In the genomic region with DNA sequence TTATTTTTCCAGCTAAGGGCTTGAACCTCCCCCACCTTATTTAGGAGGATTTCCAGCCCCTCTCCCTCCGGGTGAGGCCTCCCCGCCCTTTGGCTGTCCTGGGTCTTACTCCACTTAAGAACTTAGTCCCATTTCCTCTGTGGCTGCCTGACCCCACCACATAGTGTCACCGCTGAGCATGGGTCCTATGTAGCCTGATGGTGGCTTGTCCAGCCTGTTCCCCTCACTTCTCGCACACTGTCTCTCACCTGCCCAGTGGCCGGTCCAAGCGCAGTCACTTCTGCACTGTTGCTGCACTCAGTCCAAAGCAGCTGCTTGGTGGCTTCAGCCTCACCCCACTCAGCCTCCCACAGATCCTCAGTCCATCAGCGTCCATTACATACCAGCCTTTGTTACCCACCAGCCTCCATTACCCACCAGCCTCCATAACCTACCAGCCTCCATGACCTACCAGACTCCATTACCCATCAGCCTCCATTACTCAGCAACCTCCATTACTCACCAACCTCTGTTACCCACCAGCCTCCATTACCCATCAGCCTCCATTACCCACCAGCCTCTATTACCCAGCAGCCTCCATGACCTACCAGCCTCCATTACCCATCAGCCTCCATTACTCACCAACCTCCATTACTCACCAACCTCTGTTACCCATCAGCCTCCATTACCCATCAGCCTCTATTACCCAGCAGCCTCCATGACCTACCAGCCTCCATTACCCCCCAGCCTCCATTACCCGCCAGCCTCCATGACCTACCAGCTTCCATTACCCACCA, we compare ENCODE assay signal across 17 cellular contexts.
DNase-seq lines count a peak whose midpoint lies in the region; ATAC-seq and TF ChIP-seq lines count a peak whose summit lies in the region.
"Had no signal": no experiment of that assay in that cellular context is flagged by ENCODE, and none has a peak within 500 bp of the region (broad histone marks: within the 10 kb centered on the region; RNA-seq: fewer than 3 reads in every experiment).

No MANE protein-coding gene starts in this region.

- H3K79me2 ChIP-seq in DND-41 (ENCODE audit: insufficient read depth, low read length) (no peaks in the 10 kb centered on the region), SK-N-SH (ENCODE audit: insufficient read depth) (no peaks in the 10 kb centered on the region)

- peaks cover 10% of the 10 kb centered on the region for H3K9me3 Mint-ChIP-seq in endodermal cell
- H3K9me3 Mint-ChIP-seq: activated B cell treated with CpG ODN at 0.5 μM for 24 hours; activated CD8-positive, alpha-beta T cell treated with anti-CD3 and anti-CD28 coated beads for 36 hours had no signal

- peak; percentile 2 for DNase-seq in DND-41
- peak; percentile 43 for DNase-seq in NB4 (ENCODE audit: low read depth)
- DNase-seq in endodermal cell, result peak; percentile 40
- peak; percentile 12 for DNase-seq in stimulated activated CD8-positive, alpha-beta memory T cell treated with anti-CD3 and anti-CD28 coated beads, Interleukin-4, amount 100 ng/mL, for 48 hours
- DNase-seq in SKM-1 treated with dmso at 0.1 percent for 144 hours (lab: John Stamatoyannopoulos, UW; ENCODE audit: unreplicated experiment), result no peak
- DNase-seq in SK-N-SH, result no peak
- DNase-seq: activated B cell treated with CpG ODN at 0.5 μM for 24 hours; activated CD8-positive, alpha-beta T cell treated with anti-CD3 and anti-CD28 coated beads for 36 hours; CD4-positive, alpha-beta memory T cell; DMS79 treated with DMSO at 0.1 percent for 48 hours; NCI-H524; retina; stimulated activated CD4-positive, alpha-beta T cell treated with anti-CD3 and anti-CD28 coated beads, Interleukin-12 subunit alpha, Interleukin-12 subunit beta, amount 100 ng/mL, for 4 hours had no signal

- H3K4me2 ChIP-seq in DND-41 (ENCODE audit: insufficient read depth, low read length), result no peak overlapping the region
- no peak overlapping the region for H3K4me2 ChIP-seq in SK-N-SH

- no peak for TF ChIP-seq POLR2A in NB4 (IDR thresholded peaks at IDR 0.05; ENCODE audit: extremely low read depth, insufficient read length)

- 93% methylated on average over 7 to 8 of the region's 8 CpGs for WGBS in endodermal cell (ENCODE audit: insufficient coverage in 1 of 2, insufficient read length in 1 of 2), 2 experiments
- WGBS in SK-N-SH (ENCODE audit: low lambda C conversion rate), result 85% methylated on average over 8 of the region's 8 CpGs

- H3K36me3 Mint-ChIP-seq in endodermal cell (ENCODE audit: low read depth), result no peaks in the 10 kb centered on the region
- H3K36me3 Mint-ChIP-seq: CD4-positive, alpha-beta memory T cell had no signal

- H3K27ac ChIP-seq in DND-41 (ENCODE audit: low read length) (no peak overlapping the region), endodermal cell (ENCODE audit: low read depth, low read length) (no peak overlapping the region), SK-N-SH (ENCODE audit: low read depth in 2 of 2, low read length in 1 of 2) (peak overlapping the region in 1 of 2 experiments; percentile 99; a peak in 2 of 4 replicates)
- H3K27ac ChIP-seq: body of pancreas, neutrophil, Peyer's patch had no signal

- H3K9me2 ChIP-seq in SK-N-SH, result no peaks in the 10 kb centered on the region

- no peak overlapping the region for H2AFZ ChIP-seq in DND-41 (ENCODE audit: low read depth, low read length)
- H2AFZ ChIP-seq in SK-N-SH (ENCODE audit: low read depth), result no peak overlapping the region

- no peaks in the 10 kb centered on the region for H3F3A ChIP-seq in SK-N-SH (replicated peaks; ENCODE audit: insufficient read depth)

- no peak for TF ChIP-seq EP300 in SK-N-SH (IDR thresholded peaks at IDR 0.05; ENCODE audit: borderline replicate concordance in 1 of 2, low read depth in 1 of 2, low read length in 1 of 2)

- CTCF ChIA-PET in SK-N-SH (lab: Yijun Ruan, JAX), result interaction anchor here (1.0 to 1.7 kb wide), 7 partner anchors 8 to 128 kb away, joined by 3 to 7 read pairs (median 4); no protein-coding TSS in a partner anchor

- H4K20me1 ChIP-seq in DND-41 (ENCODE audit: insufficient read depth, low read length), result no peaks in the 10 kb centered on the region
- no peaks in the 10 kb centered on the region for H4K20me1 ChIP-seq in SK-N-SH (ENCODE audit: insufficient read depth)

- H3K9ac ChIP-seq in DND-41 (ENCODE audit: low read depth, low read length) (no peak overlapping the region), endodermal cell (ENCODE audit: extremely low read depth, low read length, poor library complexity, severe bottlenecking) (no peak overlapping the region), SK-N-SH (no peak overlapping the region)

- TF ChIP-seq CTCF in DND-41 (IDR thresholded peaks at IDR 0.05; ENCODE audit: borderline replicate concordance, extremely low read depth, low read length, poor library complexity, severe bottlenecking), result no peak
- no peak for TF ChIP-seq CTCF in NB4 (IDR thresholded peaks at IDR 0.05; ENCODE audit: low read depth, low read length)
- TF ChIP-seq CTCF in endodermal cell (conservative IDR thresholded peaks at IDR 0.05), result peak; percentile 41
- no peak for TF ChIP-seq CTCF in SK-N-SH (IDR thresholded peaks at IDR 0.05)

- no peaks in the 10 kb centered on the region for H3K4me1 ChIP-seq in DND-41 (ENCODE audit: insufficient read depth, low read length)
- no peaks in the 10 kb centered on the region for H3K4me1 ChIP-seq in endodermal cell (ENCODE audit: control insufficient read depth, insufficient read depth, low read length)
- peaks cover 0 to 38% of the 10 kb centered on the region in 2 experiments; a peak in 2 of 4 replicates for H3K4me1 ChIP-seq in SK-N-SH (ENCODE audit: control insufficient read depth in 1 of 2, insufficient read depth in 2 of 2, low read depth in 1 of 2, low read length in 1 of 2)
- H3K4me1 ChIP-seq: body of pancreas, Peyer's patch had no signal

- no peaks in the 10 kb centered on the region for H3K9me3 ChIP-seq in DND-41 (ENCODE audit: insufficient read depth, low read length, severe bottlenecking)
- no peaks in the 10 kb centered on the region for H3K9me3 ChIP-seq in endodermal cell (ENCODE audit: control insufficient read depth, low read length)
- no peaks in the 10 kb centered on the region for H3K9me3 ChIP-seq in SK-N-SH
- H3K9me3 ChIP-seq: body of pancreas, neutrophil, Peyer's patch had no signal

- H3K27me3 Mint-ChIP-seq in endodermal cell (ENCODE audit: insufficient read depth), result peaks cover 13% of the 10 kb centered on the region

- POLR2A ChIA-PET in SK-N-SH (lab: Yijun Ruan, JAX), result no interaction called here

- H3K4me1 Mint-ChIP-seq in endodermal cell, result no peaks in the 10 kb centered on the region
- H3K4me1 Mint-ChIP-seq: activated B cell treated with CpG ODN at 0.5 μM for 24 hours; CD4-positive, alpha-beta memory T cell had no signal

- no peak overlapping the region for H3K4me3 ChIP-seq in DND-41 (ENCODE audit: low read depth in 1 of 2, low read length in 2 of 2)
- H3K4me3 ChIP-seq in NB4 (ENCODE audit: low read depth, low read length), result no peak overlapping the region
- no peak overlapping the region for H3K4me3 ChIP-seq in endodermal cell (ENCODE audit: low read length)
- no peak overlapping the region for H3K4me3 ChIP-seq in SK-N-SH (ENCODE audit: low read depth in 2 of 2, low read length in 1 of 2)
- H3K4me3 ChIP-seq: body of pancreas, Peyer's patch had no signal

- no peak overlapping the region for H3K27ac Mint-ChIP-seq in endodermal cell
- H3K27ac Mint-ChIP-seq: activated B cell treated with CpG ODN at 0.5 μM for 24 hours; activated CD8-positive, alpha-beta T cell treated with anti-CD3 and anti-CD28 coated beads for 36 hours had no signal

- H3K27me3 ChIP-seq in DND-41 (ENCODE audit: insufficient read depth, low read length, poor library complexity) (no peaks in the 10 kb centered on the region), endodermal cell (ENCODE audit: control insufficient read depth, insufficient read depth, low read length, poor library complexity, severe bottlenecking) (no peaks in the 10 kb centered on the region), SK-N-SH (ENCODE audit: insufficient read depth) (no peaks in the 10 kb centered on the region)
- H3K27me3 ChIP-seq: body of pancreas, neutrophil, Peyer's patch had no signal

- no peak overlapping the region for H3K4me3 Mint-ChIP-seq in endodermal cell
- H3K4me3 Mint-ChIP-seq: activated B cell treated with CpG ODN at 0.5 μM for 24 hours; activated CD8-positive, alpha-beta T cell treated with anti-CD3 and anti-CD28 coated beads for 36 hours; CD4-positive, alpha-beta memory T cell had no signal

- H3K36me3 ChIP-seq in DND-41 (ENCODE audit: insufficient read depth, low read length) (no peaks in the 10 kb centered on the region), endodermal cell (ENCODE audit: control insufficient read depth, insufficient read depth, low read length) (no peaks in the 10 kb centered on the region), SK-N-SH (replicated peaks in 1 of 2; ENCODE audit: control insufficient read depth in 1 of 2, insufficient read depth in 2 of 2, low read length in 1 of 2) (no peaks in the 10 kb centered on the region)
- H3K36me3 ChIP-seq: neutrophil, Peyer's patch had no signal

- no peak for TF ChIP-seq RAD21 in SK-N-SH (IDR thresholded peaks at IDR 0.05; ENCODE audit: low read length)

- ATAC-seq in DND-41 (ENCODE audit: insufficient read depth, low read depth) (no peak), GM19351 (IDR thresholded peaks at IDR 0.05; ENCODE audit: unreplicated experiment) (no peak)
- ATAC-seq: activated CD8-positive, alpha-beta T cell treated with anti-CD3 and anti-CD28 coated beads for 36 hours; body of pancreas had no signal

TF ChIP-seq in SK-N-SH, 30 proteins besides CTCF, POLR2A, EP300 and RAD21 (continues in another document):
- TF ChIP-seq SMC3 (IDR thresholded peaks at IDR 0.05; ENCODE audit: low read depth, low read length) (no peak), FOXJ3 (CRISPR knock-in tag; IDR thresholded peaks at IDR 0.05) (no peak)
- TF ChIP-seq, protein P1, sequence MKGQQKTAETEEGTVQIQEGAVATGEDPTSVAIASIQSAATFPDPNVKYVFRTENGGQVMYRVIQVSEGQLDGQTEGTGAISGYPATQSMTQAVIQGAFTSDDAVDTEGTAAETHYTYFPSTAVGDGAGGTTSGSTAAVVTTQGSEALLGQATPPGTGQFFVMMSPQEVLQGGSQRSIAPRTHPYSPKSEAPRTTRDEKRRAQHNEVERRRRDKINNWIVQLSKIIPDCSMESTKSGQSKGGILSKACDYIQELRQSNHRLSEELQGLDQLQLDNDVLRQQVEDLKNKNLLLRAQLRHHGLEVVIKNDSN (IDR thresholded peaks at IDR 0.05; ENCODE audit: borderline replicate concordance, low read depth), result no peak

Comparison
In these comparisons a context has a peak if more than half of its experiments do, and no peak if none do; other contexts are left out.
1. DNase-seq: peak in DND-41 (single experiment), NB4 (single experiment), endodermal cell (single experiment) and stimulated activated CD8-positive, alpha-beta memory T cell treated with anti-CD3 and anti-CD28 coated beads, Interleukin-4, amount 100 ng/mL, for 48 hours (single experiment); none in SKM-1 treated with dmso at 0.1 percent for 144 hours (single experiment) and SK-N-SH (single experiment).